Comparison of ENCODE assay signal across 21 cellular contexts in genomic region chr15:41805711-41806110, GRCh38. TPM values are rescaled to one million over a fixed set of nuclear protein-coding genes. Genes with fewer than 3 reads are reported as not detected.
A peak's percentile ranks its signal among the peaks of the same experiment; 100 is the strongest.
DNase-seq lines count a peak whose midpoint lies in the region; ATAC-seq and TF ChIP-seq lines count a peak whose summit lies in the region.
"Had no signal": no experiment of that assay in that cellular context is flagged by ENCODE, and none has a peak within 500 bp of the region (broad histone marks: within the 10 kb centered on the region; RNA-seq: fewer than 3 reads in every experiment).

No MANE protein-coding gene starts in this region.

- intact Hi-C loops in cardiac septum (cut with DNase I) (no loop called here), Right ventricle myocardium superior (cut with DNase I) (no loop called here), vagina (cut with DNase I) (no loop called here), testis (cut with DNase I; ENCODE audit: low total_unique reads) (no loop called here)

- H3K9me3 Mint-ChIP-seq in endothelial cell (ENCODE audit: unreplicated experiment) = no peaks in the 10 kb centered on the region
- no peaks in the 10 kb centered on the region for H3K9me3 Mint-ChIP-seq in nephron progenitor cell
- H3K9me3 Mint-ChIP-seq: IgD-negative memory B cell, immature natural killer cell had no signal

- peaks cover 47% of the 10 kb centered on the region for H3K4me1 ChIP-seq in vagina
- H3K4me1 ChIP-seq in testis = peaks cover 26% of the 10 kb centered on the region
- H3K4me1 ChIP-seq: lower lobe of right lung, parathyroid adenoma had no signal

- no peak for TF ChIP-seq CTCF in endothelial cell (IDR thresholded peaks at IDR 0.05; ENCODE audit: unreplicated experiment)
- TF ChIP-seq CTCF in nephron progenitor cell (IDR thresholded peaks at IDR 0.05) = no peak
- no peak for TF ChIP-seq CTCF in vagina (IDR thresholded peaks at IDR 0.05)
- no peak for TF ChIP-seq CTCF in testis (IDR thresholded peaks at IDR 0.05)

- WGBS in testis, 2 donors = 72 to 86% methylated on average over 3 of the region's 3 CpGs

- H3K36me3 ChIP-seq in vagina = peaks cover 0 to 2% of the 10 kb centered on the region in 2 donors
- H3K36me3 ChIP-seq in testis (ENCODE audit: low read depth, missing control alignments) = no peaks in the 10 kb centered on the region

- H3K4me3 Mint-ChIP-seq in endothelial cell (ENCODE audit: unreplicated experiment) (no peak overlapping the region), nephron progenitor cell (no peak overlapping the region)
- H3K4me3 Mint-ChIP-seq: activated CD4-positive, alpha-beta T cell treated with anti-CD3 and anti-CD28 coated beads for 36 hours; activated CD8-positive, alpha-beta memory T cell treated with anti-CD3 and anti-CD28 coated beads, Interleukin-2, amount 10 ng/mL, durations not matched to agents 7 days and 5 days; IgD-negative memory B cell; immature natural killer cell had no signal

- peaks cover 6% of the 10 kb centered on the region for H3K27me3 Mint-ChIP-seq in endothelial cell (ENCODE audit: unreplicated experiment)
- H3K27me3 Mint-ChIP-seq in nephron progenitor cell (ENCODE audit: low read depth, poor library complexity) = peaks cover 4% of the 10 kb centered on the region
- H3K27me3 Mint-ChIP-seq: activated CD4-positive, alpha-beta T cell treated with anti-CD3 and anti-CD28 coated beads for 36 hours; activated CD8-positive, alpha-beta memory T cell treated with anti-CD3 and anti-CD28 coated beads, Interleukin-2, amount 10 ng/mL, durations not matched to agents 7 days and 5 days; IgD-negative memory B cell had no signal

- TF ChIP-seq POLR2A in vagina (IDR thresholded peaks at IDR 0.05) (no peak), testis (IDR thresholded peaks at IDR 0.05) (no peak)

- peaks cover 39% of the 10 kb centered on the region for H3K4me1 Mint-ChIP-seq in endothelial cell (ENCODE audit: unreplicated experiment)
- peaks cover 16% of the 10 kb centered on the region for H3K4me1 Mint-ChIP-seq in nephron progenitor cell

- H3K36me3 Mint-ChIP-seq in endothelial cell (ENCODE audit: low read depth, unreplicated experiment) = peaks cover 23% of the 10 kb centered on the region
- peaks cover 7% of the 10 kb centered on the region for H3K36me3 Mint-ChIP-seq in nephron progenitor cell (ENCODE audit: low read depth)

- no peaks in the 10 kb centered on the region for H3K9me3 ChIP-seq in vagina
- H3K9me3 ChIP-seq in testis = no peaks in the 10 kb centered on the region
- H3K9me3 ChIP-seq: lower lobe of right lung, MG63 had no signal

- H3K27me3 ChIP-seq in vagina = no peaks in the 10 kb centered on the region
- H3K27me3 ChIP-seq in testis = no peaks in the 10 kb centered on the region
- H3K27me3 ChIP-seq: MG63 had no signal

- peak; percentile 41 for DNase-seq in cardiac septum (ENCODE audit: low spot score)
- no peak for DNase-seq in Right ventricle myocardium superior
- DNase-seq in endothelial cell (ENCODE audit: low spot score) = no peak
- DNase-seq in nephron progenitor cell = no peak
- peak in 1 of 2 donors; percentile 76 for DNase-seq in vagina (ENCODE audit: extremely low spot score in 2 of 2)
- no peak for DNase-seq in NCI-H1105 treated with DMSO at 0.1 percent for 48 hours (lab: John Stamatoyannopoulos, UW)
- DNase-seq in foreskin melanocyte = no peak
- DNase-seq in testis = no peak
- DNase-seq: activated CD4-positive, alpha-beta T cell treated with anti-CD3 and anti-CD28 coated beads for 36 hours; activated CD8-positive, alpha-beta memory T cell treated with anti-CD3 and anti-CD28 coated beads, Interleukin-2, amount 10 ng/mL, durations not matched to agents 7 days and 5 days; activated effector memory CD4-positive, alpha-beta T cell treated with Interleukin-2 at 50 U/mL for 16 hours; DMS 273 treated with DMSO at 0.1 percent for 48 hours; GDM1; immature natural killer cell; lower lobe of right lung; MG63; NCI-H1694 treated with DMSO at 0.1 percent for 48 hours; stimulated activated CD4-positive, alpha-beta T cell treated with anti-CD3 and anti-CD28 coated beads, Interleukin-2, amount 100 ng/mL, for 24 hours had no signal

- H3K4me3 ChIP-seq in vagina = no peak overlapping the region
- H3K4me3 ChIP-seq in testis = no peak overlapping the region
- H3K4me3 ChIP-seq: lower lobe of right lung, MG63 had no signal

- ATAC-seq in Right ventricle myocardium superior (ENCODE audit: poor library complexity) = no peak
- ATAC-seq: activated CD4-positive, alpha-beta T cell treated with anti-CD3 and anti-CD28 coated beads for 36 hours; activated CD8-positive, alpha-beta memory T cell treated with anti-CD3 and anti-CD28 coated beads, Interleukin-2, amount 10 ng/mL, durations not matched to agents 7 days and 5 days had no signal

- H3K27ac ChIP-seq in vagina (peak overlapping the region; percentile 72), testis (peak overlapping the region in 1 of 2 donors; percentile 19)
- H3K27ac ChIP-seq: C4-2B, lower lobe of right lung, parathyroid adenoma had no signal

- H3K27ac Mint-ChIP-seq in endothelial cell (ENCODE audit: unreplicated experiment) (peak overlapping the region; percentile 59), nephron progenitor cell (peak overlapping the region; percentile 28)
- H3K27ac Mint-ChIP-seq: activated CD4-positive, alpha-beta T cell treated with anti-CD3 and anti-CD28 coated beads for 36 hours; activated CD8-positive, alpha-beta memory T cell treated with anti-CD3 and anti-CD28 coated beads, Interleukin-2, amount 10 ng/mL, durations not matched to agents 7 days and 5 days; IgD-negative memory B cell had no signal

RNA-seq across cellular contexts. Expression of gene JMJD7, which starts 22.2 kb away (rescaled TPM):
- total RNA-seq in cardiac septum (16.3 TPM), Right ventricle myocardium superior (14.3 TPM), endothelial cell (ENCODE audit: unreplicated experiment) (13.8 TPM), vagina (26.3 TPM), testis (10 to 100 TPM; 18.6 to 21.6 TPM)
- 10.5 TPM for polyA plus RNA-seq in testis (ENCODE audit: insufficient read depth, low read depth, low replicate concordance)

RNA-seq across cellular contexts. Expression of gene MAPKBP1, which starts 31.4 kb away (rescaled TPM):
- 15.6 TPM for total RNA-seq in cardiac septum
- total RNA-seq in Right ventricle myocardium superior = 15.1 TPM
- 36.2 TPM for total RNA-seq in endothelial cell (ENCODE audit: unreplicated experiment)
- total RNA-seq in vagina = 35.8 TPM
- 100 to 1,000 TPM; 156 to 159 TPM for total RNA-seq in testis
- 76.2 TPM for polyA plus RNA-seq in testis (ENCODE audit: insufficient read depth, low read depth, low replicate concordance)

RNA-seq across cellular contexts. Expression of gene PLA2G4B, which starts 32.9 kb away (rescaled TPM):
- total RNA-seq in cardiac septum (3.4 TPM), Right ventricle myocardium superior (3.6 TPM), endothelial cell (ENCODE audit: unreplicated experiment) (2.9 TPM), vagina (34.1 TPM), testis (10 to 100 TPM; 16.4 to 16.6 TPM)
- polyA plus RNA-seq in testis (ENCODE audit: insufficient read depth, low read depth, low replicate concordance) = 7.4 TPM
